13 cellular contexts compared by ENCODE assay signal in the genomic region with DNA sequence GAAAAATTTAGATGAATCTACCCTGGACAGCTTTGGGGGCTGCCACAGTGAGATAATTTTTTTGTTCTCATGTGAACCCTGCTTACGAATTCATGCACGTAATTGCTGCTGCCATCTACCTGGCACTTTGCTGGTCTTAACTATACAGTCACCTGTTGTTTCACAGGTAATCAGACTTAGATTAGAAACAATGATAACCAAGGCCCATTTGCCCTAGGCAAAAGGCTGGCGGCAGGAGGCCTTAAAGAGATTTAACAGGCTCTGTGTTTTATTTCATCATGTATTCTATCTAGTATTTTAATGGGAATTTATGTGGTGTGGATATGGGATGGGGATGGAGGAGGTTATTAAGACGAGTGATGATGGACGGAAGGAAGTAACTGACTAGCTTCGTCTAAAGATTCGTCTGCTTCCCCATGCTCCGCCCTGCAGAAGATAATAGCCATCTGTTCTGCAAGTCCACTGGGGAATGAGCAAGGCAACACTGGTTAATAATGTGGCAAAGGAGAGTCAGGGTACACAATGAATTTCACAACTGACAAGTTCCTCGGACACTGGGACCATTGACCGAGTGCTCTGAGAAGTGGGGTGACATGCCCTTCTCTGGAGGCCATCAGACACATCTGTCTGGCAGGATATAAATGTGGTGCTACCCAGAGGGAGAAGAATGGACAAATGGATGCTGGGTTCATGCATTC.
"Had no signal": no experiment of that assay in that cellular context is flagged by ENCODE, and none has a peak within 500 bp of the region (broad histone marks: within the 10 kb centered on the region; RNA-seq: fewer than 3 reads in every experiment).

No MANE protein-coding gene starts in this region.

- H3K36me3 ChIP-seq: colonic mucosa, neutrophil had no signal

- H3K4me1 ChIP-seq: colonic mucosa, foreskin keratinocyte had no signal

- H3K27ac Mint-ChIP-seq: activated naive CD4-positive, alpha-beta T cell treated with anti-CD3 and anti-CD28 coated beads, Interleukin-2, amount 10 ng/mL, durations not matched to agents 7 days and 5 days; activated T-helper 2 cell treated with anti-CD3 and anti-CD28 coated beads, Interferon-gamma antibody, Interleukin-2, Interleukin-4, amounts not matched to agents 10 μg/mL and 5 μg/mL and 100 μg/mL, durations not matched to agents 14 hours and 24 hours and 36 hours; naive thymus-derived CD4-positive, alpha-beta T cell; stimulated activated naive B cell treated with anti-CD40 and anti-IgM and Interleukin-4, amounts not matched to agents 10 μg/mL and 1 μg/mL and 100 μg/mL, for 72 hours; T-helper 1 cell treated with Interleukin-12 subunit alpha and Interleukin-12 subunit beta and Interleukin-4 antibody, amounts not matched to agents 30 μg/mL and 1 μg/mL, for 36 hours; type B pancreatic cell; WTC11 had no signal

- H3K9me3 Mint-ChIP-seq: activated naive CD4-positive, alpha-beta T cell treated with anti-CD3 and anti-CD28 coated beads, Interleukin-2, amount 10 ng/mL, durations not matched to agents 7 days and 5 days; activated T-helper 2 cell treated with anti-CD3 and anti-CD28 coated beads, Interferon-gamma antibody, Interleukin-2, Interleukin-4, amounts not matched to agents 10 μg/mL and 5 μg/mL and 100 μg/mL, durations not matched to agents 14 hours and 24 hours and 36 hours; stimulated activated naive B cell treated with anti-CD40 and anti-IgM and Interleukin-4, amounts not matched to agents 10 μg/mL and 1 μg/mL and 100 μg/mL, for 72 hours; T-helper 1 cell treated with Interleukin-12 subunit alpha and Interleukin-12 subunit beta and Interleukin-4 antibody, amounts not matched to agents 30 μg/mL and 1 μg/mL, for 36 hours; type B pancreatic cell; WTC11 had no signal

- H3K36me3 Mint-ChIP-seq: activated naive CD4-positive, alpha-beta T cell treated with anti-CD3 and anti-CD28 coated beads, Interleukin-2, amount 10 ng/mL, durations not matched to agents 7 days and 5 days; naive thymus-derived CD4-positive, alpha-beta T cell; stimulated activated naive B cell treated with anti-CD40 and anti-IgM and Interleukin-4, amounts not matched to agents 10 μg/mL and 1 μg/mL and 100 μg/mL, for 72 hours; type B pancreatic cell; WTC11 had no signal

- H3K9me3 ChIP-seq: colonic mucosa, neutrophil had no signal

- ATAC-seq: foreskin keratinocyte; naive thymus-derived CD4-positive, alpha-beta T cell; stimulated activated naive B cell treated with anti-CD40 and anti-IgM and Interleukin-4, amounts not matched to agents 10 μg/mL and 1 μg/mL and 100 μg/mL, for 72 hours; WTC11 had no signal

- FAIRE-seq: kidney had no signal

- DNase-seq: activated CD4-positive, alpha-beta T cell treated with anti-CD3 and anti-CD28 coated beads for 48 hours; activated CD8-positive, alpha-beta memory T cell treated with anti-CD3 and anti-CD28 coated beads for 24 hours; activated naive CD4-positive, alpha-beta T cell treated with anti-CD3 and anti-CD28 coated beads, Interleukin-2, amount 10 ng/mL, durations not matched to agents 7 days and 5 days; colonic mucosa; foreskin keratinocyte; kidney; naive thymus-derived CD4-positive, alpha-beta T cell; stimulated activated naive B cell treated with anti-CD40 and anti-IgM and Interleukin-4, amounts not matched to agents 10 μg/mL and 1 μg/mL and 100 μg/mL, for 72 hours had no signal

- H3K4me3 Mint-ChIP-seq: activated naive CD4-positive, alpha-beta T cell treated with anti-CD3 and anti-CD28 coated beads, Interleukin-2, amount 10 ng/mL, durations not matched to agents 7 days and 5 days; naive thymus-derived CD4-positive, alpha-beta T cell; stimulated activated naive B cell treated with anti-CD40 and anti-IgM and Interleukin-4, amounts not matched to agents 10 μg/mL and 1 μg/mL and 100 μg/mL, for 72 hours; T-helper 1 cell treated with Interleukin-12 subunit alpha and Interleukin-12 subunit beta and Interleukin-4 antibody, amounts not matched to agents 30 μg/mL and 1 μg/mL, for 36 hours; type B pancreatic cell; WTC11 had no signal

- H3K27me3 Mint-ChIP-seq: type B pancreatic cell had no signal

- H3K27ac ChIP-seq: colonic mucosa, foreskin keratinocyte, neutrophil had no signal

- H3K4me3 ChIP-seq: colonic mucosa had no signal

- H3K4me1 Mint-ChIP-seq: activated naive CD4-positive, alpha-beta T cell treated with anti-CD3 and anti-CD28 coated beads, Interleukin-2, amount 10 ng/mL, durations not matched to agents 7 days and 5 days; naive thymus-derived CD4-positive, alpha-beta T cell; WTC11 had no signal

- H3K27me3 ChIP-seq: colonic mucosa, neutrophil had no signal
